ENCODE assay signal across 17 cellular contexts in genomic region chr7:88599528-88599927, GRCh38.
A peak's percentile ranks its signal among the peaks of the same experiment; 100 is the strongest.
DNase-seq lines count a peak whose midpoint lies in the region; ATAC-seq and TF ChIP-seq lines count a peak whose summit lies in the region.
"Had no signal": no experiment of that assay in that cellular context is flagged by ENCODE, and none has a peak within 500 bp of the region (broad histone marks: within the 10 kb centered on the region; RNA-seq: fewer than 3 reads in every experiment).

No MANE protein-coding gene starts in this region.

- H3K79me1 ChIP-seq in neuronal stem cell (ENCODE audit: low read depth, low read length) = no peaks in the 10 kb centered on the region

- H3K27ac ChIP-seq in GM23338 (ENCODE audit: low read depth) = no peak overlapping the region
- H3K27ac ChIP-seq in neuronal stem cell (replicated peaks; ENCODE audit: low read length) = no peak overlapping the region
- H3K27ac ChIP-seq in hepatocyte = no peak overlapping the region
- H3K27ac ChIP-seq: BLaER1 treated with 17β-estradiol and CSF1 and Interleukin-3, amounts not matched to agents 10 nM and 100 nM; HL-60 had no signal

- POLR2A ChIA-PET in WTC11 (lab: Charles Lee) = no interaction called here

- no peak overlapping the region for H3K4ac ChIP-seq in neuronal stem cell (ENCODE audit: low read length)

- peak; percentile 15 for DNase-seq in GM23338 (ENCODE audit: low spot score)
- no peak for DNase-seq in WTC11 (ENCODE audit: low spot score)
- peak; percentile 7 for DNase-seq in iPS-NIHi11 (ENCODE audit: low spot score)
- peak; percentile 1 for DNase-seq in neuronal stem cell (ENCODE audit: low spot score)
- no peak for DNase-seq in hepatocyte (ENCODE audit: low spot score)
- no peak for DNase-seq in stimulated activated naive CD8-positive, alpha-beta T cell treated with anti-CD3 and anti-CD28 coated beads, Interleukin-15, Interleukin-2, amounts not matched to agents 100 U/mL and 50 U/mL, for 24 hours
- DNase-seq in CD14-positive monocyte (ENCODE audit: low spot score) = no peak
- DNase-seq: ACHN; Calu3; CD4-positive, alpha-beta T cell; DMS 273 treated with DMSO at 0.1 percent for 48 hours; GOT3; HCEC 1CT; HFFc6 had no signal

- no peak overlapping the region for H3K4me2 ChIP-seq in GM23338
- no peak overlapping the region for H3K4me2 ChIP-seq in neuronal stem cell (ENCODE audit: insufficient read depth, low read length, poor library complexity, severe bottlenecking)
- H3K4me2 ChIP-seq in hepatocyte = no peak overlapping the region
- H3K4me2 ChIP-seq: BLaER1 treated with 17β-estradiol and CSF1 and Interleukin-3, amounts not matched to agents 10 nM and 100 nM had no signal

- H2AFZ ChIP-seq in GM23338 (no peak overlapping the region), neuronal stem cell (ENCODE audit: low read length) (peak overlapping the region; percentile 25), hepatocyte (no peak overlapping the region)

- H3K36me3 ChIP-seq in GM23338 (ENCODE audit: insufficient read depth) = no peaks in the 10 kb centered on the region
- H3K36me3 ChIP-seq in neuronal stem cell (replicated peaks in 1 of 2; ENCODE audit: control insufficient read depth in 2 of 2, insufficient read depth in 2 of 2, low read length in 2 of 2) = no peaks in the 10 kb centered on the region
- no peaks in the 10 kb centered on the region for H3K36me3 ChIP-seq in hepatocyte (replicated peaks; ENCODE audit: insufficient read depth, low read depth)
- H3K36me3 ChIP-seq: BLaER1 treated with 17β-estradiol and CSF1 and Interleukin-3, amounts not matched to agents 10 nM and 100 nM had no signal

- H3K27ac Mint-ChIP-seq in GM23338 (no peak overlapping the region; the same call in 1 of the 2 replicates), WTC11 (peak overlapping the region; percentile 27; the same call in 1 of the 2 replicates), CD14-positive monocyte (no peak overlapping the region)
- H3K27ac Mint-ChIP-seq: CD4-positive, alpha-beta T cell; HFFc6 had no signal

- H3K4me3 ChIP-seq in GM23338 (no peak overlapping the region), neuronal stem cell (ENCODE audit: low read length in 2 of 2) (no peak overlapping the region), hepatocyte (no peak overlapping the region)
- H3K4me3 ChIP-seq: BLaER1 treated with 17β-estradiol and CSF1 and Interleukin-3, amounts not matched to agents 10 nM and 100 nM; GM12878 had no signal

- H4K20me1 ChIP-seq in GM23338 (replicated peaks; ENCODE audit: insufficient read depth) = no peaks in the 10 kb centered on the region
- no peaks in the 10 kb centered on the region for H4K20me1 ChIP-seq in hepatocyte (ENCODE audit: insufficient read depth, poor library complexity, severe bottlenecking)
- H4K20me1 ChIP-seq: BLaER1 treated with 17β-estradiol and CSF1 and Interleukin-3, amounts not matched to agents 10 nM and 100 nM had no signal

- CTCF ChIA-PET in WTC11 (lab: Charles Lee) = no interaction called here

- H4K91ac ChIP-seq in neuronal stem cell (ENCODE audit: low read depth, low read length, poor library complexity) = no peak overlapping the region

- H3K4me1 Mint-ChIP-seq in GM23338 (peaks cover 26% of the 10 kb centered on the region), WTC11 (peaks cover 34% of the 10 kb centered on the region), CD14-positive monocyte (no peaks in the 10 kb centered on the region)

- H3K9me2 ChIP-seq in GM23338 (ENCODE audit: insufficient read depth) (no peaks in the 10 kb centered on the region), hepatocyte (replicated peaks; ENCODE audit: insufficient read depth) (no peaks in the 10 kb centered on the region)

- H3K4me3 Mint-ChIP-seq in GM23338 (no peak overlapping the region), WTC11 (no peak overlapping the region), CD14-positive monocyte (no peak overlapping the region)
- H3K4me3 Mint-ChIP-seq: CD4-positive, alpha-beta T cell; HFFc6 had no signal

- H3K79me2 ChIP-seq in GM23338 (replicated peaks; ENCODE audit: insufficient read depth) (no peaks in the 10 kb centered on the region), hepatocyte (no peaks in the 10 kb centered on the region)

- no peak for TF ChIP-seq CTCF in GM23338 (conservative IDR thresholded peaks at IDR 0.05; ENCODE audit: low read depth in 2 of 2)
- no peak for TF ChIP-seq CTCF in WTC11 (IDR thresholded peaks at IDR 0.05)
- TF ChIP-seq CTCF in hepatocyte (IDR thresholded peaks at IDR 0.05; ENCODE audit: poor library complexity) = no peak
- TF ChIP-seq CTCF in CD14-positive monocyte (IDR thresholded peaks at IDR 0.05) = no peak

- H2BK5ac ChIP-seq in neuronal stem cell (ENCODE audit: low read length) = no peak overlapping the region

- no peaks in the 10 kb centered on the region for H3K27me3 Mint-ChIP-seq in GM23338 (ENCODE audit: insufficient read depth, low read depth, poor library complexity)
- H3K27me3 Mint-ChIP-seq in WTC11 (ENCODE audit: low read depth) = no peaks in the 10 kb centered on the region
- peaks cover 0 to 4% (median 0%) of the 10 kb centered on the region in 3 donors for H3K27me3 Mint-ChIP-seq in CD14-positive monocyte (ENCODE audit: low read depth in 3 of 3)
- H3K27me3 Mint-ChIP-seq: CD4-positive, alpha-beta T cell had no signal

- H3F3A ChIP-seq in GM23338 (replicated peaks; ENCODE audit: low read depth) = no peaks in the 10 kb centered on the region

- no CpG with 5 or more reads among the region's 3 CpGs for WGBS in neuronal stem cell (ENCODE audit: extremely low coverage in 2 of 2, insufficient read length in 2 of 2, insufficient replicate concordance in 1 of 2), 2 donors
- WGBS in hepatocyte (ENCODE audit: low lambda C conversion rate, missing lambda C conversion rate) = 36% methylated on average over 3 of the region's 3 CpGs

- H3K36me3 Mint-ChIP-seq in GM23338 (ENCODE audit: low read depth) (no peaks in the 10 kb centered on the region), WTC11 (no peaks in the 10 kb centered on the region), CD14-positive monocyte (no peaks in the 10 kb centered on the region)

- no peak overlapping the region for H2BK15ac ChIP-seq in neuronal stem cell (ENCODE audit: low read length)

- H3K18ac ChIP-seq in neuronal stem cell (ENCODE audit: low read length) = no peak overlapping the region

- H2AK5ac ChIP-seq in neuronal stem cell (ENCODE audit: low read depth, low read length) = no peak overlapping the region

- no peaks in the 10 kb centered on the region for H3K27me3 ChIP-seq in GM23338 (ENCODE audit: insufficient read depth)
- H3K27me3 ChIP-seq in neuronal stem cell (ENCODE audit: control insufficient read depth in 3 of 3, insufficient read depth in 3 of 3, low read depth in 1 of 3, low read length in 3 of 3) = no peaks in the 10 kb centered on the region
- H3K27me3 ChIP-seq in hepatocyte = no peaks in the 10 kb centered on the region
- H3K27me3 ChIP-seq: BLaER1 treated with 17β-estradiol and CSF1 and Interleukin-3, amounts not matched to agents 10 nM and 100 nM had no signal

- H3K23ac ChIP-seq in neuronal stem cell (ENCODE audit: low read depth, low read length, poor library complexity) = no peak overlapping the region

- intact Hi-C loops in CD14-positive monocyte (cut with micrococcal nuclease) = no loop called here

- no peak overlapping the region for H3K9ac ChIP-seq in neuronal stem cell (ENCODE audit: low read depth, low read length, poor library complexity)
- H3K9ac ChIP-seq: BLaER1 treated with 17β-estradiol and CSF1 and Interleukin-3, amounts not matched to agents 10 nM and 100 nM had no signal

- H2BK12ac ChIP-seq in neuronal stem cell (ENCODE audit: low read length) = no peak overlapping the region

- H3K14ac ChIP-seq in neuronal stem cell (ENCODE audit: low read length) = no peak overlapping the region

- H3K9me3 ChIP-seq in neuronal stem cell (replicated peaks in 1 of 2; ENCODE audit: control insufficient read depth in 2 of 2, insufficient read depth in 1 of 2, low read depth in 1 of 2, low read length in 2 of 2) (no peaks in the 10 kb centered on the region), hepatocyte (ENCODE audit: low read depth) (no peaks in the 10 kb centered on the region)
- H3K9me3 ChIP-seq: BLaER1 treated with 17β-estradiol and CSF1 and Interleukin-3, amounts not matched to agents 10 nM and 100 nM had no signal

- H3K4me1 ChIP-seq in GM23338 (ENCODE audit: insufficient read depth) (no peaks in the 10 kb centered on the region), neuronal stem cell (ENCODE audit: control insufficient read depth in 2 of 2, insufficient read depth in 1 of 2, low read depth in 1 of 2, low read length in 2 of 2) (no peaks in the 10 kb centered on the region), hepatocyte (ENCODE audit: insufficient read depth) (no peaks in the 10 kb centered on the region)
- H3K4me1 ChIP-seq: BLaER1 treated with 17β-estradiol and CSF1 and Interleukin-3, amounts not matched to agents 10 nM and 100 nM had no signal

- H3K9me3 Mint-ChIP-seq in GM23338 (no peaks in the 10 kb centered on the region; the same call in 2 of the 3 replicates), WTC11 (peaks cover 4% of the 10 kb centered on the region; the same call in 1 of the 2 replicates), CD14-positive monocyte (peaks cover 0 to 6% (median 0%) of the 10 kb centered on the region in 7 donors)

- peak; percentile 40 for ATAC-seq in GM23338
- peak; percentile 76 for ATAC-seq in WTC11
- no peak for ATAC-seq in stimulated activated naive CD8-positive, alpha-beta T cell treated with anti-CD3 and anti-CD28 coated beads, Interleukin-15, Interleukin-2, amounts not matched to agents 100 U/mL and 50 U/mL, for 24 hours
- ATAC-seq: GM12878 had no signal

- H2BK120ac ChIP-seq in neuronal stem cell (ENCODE audit: low read depth, low read length) = no peak overlapping the region

- no peak overlapping the region for H4K8ac ChIP-seq in neuronal stem cell (ENCODE audit: low read depth, low read length)

TF ChIP-seq in WTC11, 78 proteins besides CTCF, POLR2A, EP300 and RAD21:
- no peak for TF ChIP-seq RORB (CRISPR knock-in tag; IDR thresholded peaks at IDR 0.05)
- no peak for TF ChIP-seq CREB1 (CRISPR knock-in tag; IDR thresholded peaks at IDR 0.05)
- no peak for TF ChIP-seq GRHL2 (CRISPR knock-in tag; IDR thresholded peaks at IDR 0.05; ENCODE audit: insufficient replicate concordance, severe bottlenecking)
- TF ChIP-seq NFE2L1 (CRISPR knock-in tag; IDR thresholded peaks at IDR 0.05) = no peak
- TF ChIP-seq ZNF263 (CRISPR knock-in tag; IDR thresholded peaks at IDR 0.05; ENCODE audit: low read depth) = no peak
- no peak for TF ChIP-seq JUN (CRISPR knock-in tag; IDR thresholded peaks at IDR 0.05)
- TF ChIP-seq MYBL2 (CRISPR knock-in tag; IDR thresholded peaks at IDR 0.05) = no peak
- TF ChIP-seq USF1 (CRISPR knock-in tag; IDR thresholded peaks at IDR 0.05) = no peak

Comparison
In these comparisons a context has a peak if more than half of its experiments do, and no peak if none do; other contexts are left out.
1. DNase-seq: peak in GM23338 (single experiment), iPS-NIHi11 (single experiment) and neuronal stem cell (single experiment); none in WTC11 (single experiment), hepatocyte (single experiment), stimulated activated naive CD8-positive, alpha-beta T cell treated with anti-CD3 and anti-CD28 coated beads, Interleukin-15, Interleukin-2, amounts not matched to agents 100 U/mL and 50 U/mL, for 24 hours (single experiment) and CD14-positive monocyte (single experiment).